ENCODE assay signal across 29 cellular contexts in the genomic region with DNA sequence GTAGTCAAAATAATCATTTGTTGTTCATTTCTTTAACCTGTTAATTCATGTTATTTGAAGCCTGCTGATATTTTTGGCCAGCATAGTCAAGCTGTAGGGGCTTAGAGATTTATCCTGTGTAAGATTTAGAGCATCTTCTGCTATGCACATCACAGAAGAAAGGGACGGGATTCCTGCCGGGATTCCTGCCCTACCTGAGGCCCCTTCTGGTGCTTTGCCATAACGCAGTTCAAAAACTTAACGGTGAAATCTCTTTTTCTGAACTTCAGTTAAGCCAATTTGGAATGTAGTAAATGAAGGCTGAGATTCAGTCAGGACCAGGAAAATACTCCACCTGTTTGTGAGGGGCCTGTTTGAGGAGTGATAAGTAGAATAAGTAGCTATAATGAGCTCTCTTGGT.
"Had no signal": no experiment of that assay in that cellular context is flagged by ENCODE, and none has a peak within 500 bp of the region (broad histone marks: within the 10 kb centered on the region; RNA-seq: fewer than 3 reads in every experiment).

No MANE protein-coding gene starts in this region.

- H3K27ac ChIP-seq: left ventricle myocardium inferior, neural progenitor cell, neutrophil, ovary, sigmoid colon, spleen, tibial nerve, uterus had no signal

- H3K36me3 ChIP-seq: left ventricle myocardium inferior, neural progenitor cell, neutrophil, ovary, sigmoid colon, spleen, tibial nerve, uterus had no signal

- H3K27ac Mint-ChIP-seq: immature natural killer cell; mesothelial cell of epicardium; naive B cell; natural killer cell; nephron progenitor cell; neural progenitor cell; progenitor cell of endocrine pancreas; stimulated activated effector memory CD8-positive, alpha-beta T cell treated with anti-CD3 and anti-CD28 coated beads, Interleukin-12 subunit alpha, Interleukin-12 subunit beta, amount 100 ng/mL, for 72 hours; stimulated activated naive CD8-positive, alpha-beta T cell treated with anti-CD3 and anti-CD28 coated beads, Interleukin-15, amount 100 ng/mL, for 72 hours; type B pancreatic cell had no signal

- H3K36me3 Mint-ChIP-seq: immature natural killer cell; mesothelial cell of epicardium; naive B cell; natural killer cell; neural progenitor cell; stimulated activated effector memory CD8-positive, alpha-beta T cell treated with anti-CD3 and anti-CD28 coated beads, Interleukin-12 subunit alpha, Interleukin-12 subunit beta, amount 100 ng/mL, for 72 hours; type B pancreatic cell had no signal

- H3K4me1 ChIP-seq: left ventricle myocardium inferior, sigmoid colon, spleen, tibial nerve, uterus had no signal

- H3K4me3 Mint-ChIP-seq: immature natural killer cell; mesothelial cell of epicardium; naive B cell; natural killer cell; nephron progenitor cell; neural progenitor cell; stimulated activated effector memory CD8-positive, alpha-beta T cell treated with anti-CD3 and anti-CD28 coated beads, Interleukin-12 subunit alpha, Interleukin-12 subunit beta, amount 100 ng/mL, for 72 hours; stimulated activated naive CD8-positive, alpha-beta T cell treated with anti-CD3 and anti-CD28 coated beads, Interleukin-15, amount 100 ng/mL, for 72 hours; type B pancreatic cell had no signal

- H3K4me1 Mint-ChIP-seq: immature natural killer cell; mesothelial cell of epicardium; naive B cell; natural killer cell; stimulated activated effector memory CD8-positive, alpha-beta T cell treated with anti-CD3 and anti-CD28 coated beads, Interleukin-12 subunit alpha, Interleukin-12 subunit beta, amount 100 ng/mL, for 72 hours; stimulated activated naive CD8-positive, alpha-beta T cell treated with anti-CD3 and anti-CD28 coated beads, Interleukin-15, amount 100 ng/mL, for 72 hours had no signal

- H3K9me3 Mint-ChIP-seq: immature natural killer cell; mesothelial cell of epicardium; naive B cell; natural killer cell; nephron progenitor cell; neural progenitor cell; stimulated activated effector memory CD8-positive, alpha-beta T cell treated with anti-CD3 and anti-CD28 coated beads, Interleukin-12 subunit alpha, Interleukin-12 subunit beta, amount 100 ng/mL, for 72 hours; stimulated activated naive CD8-positive, alpha-beta T cell treated with anti-CD3 and anti-CD28 coated beads, Interleukin-15, amount 100 ng/mL, for 72 hours; type B pancreatic cell had no signal

- H3K27me3 ChIP-seq: neural progenitor cell, ovary, uterus had no signal

- H3K4me3 ChIP-seq: left ventricle myocardium inferior, lung, neural progenitor cell, ovary, sigmoid colon, spleen, tibial nerve, uterus had no signal

- H3K9me3 ChIP-seq: left ventricle myocardium inferior, neutrophil, ovary, sigmoid colon, spleen, tibial nerve, uterus had no signal

- DNase-seq: hippocampal formation; immature natural killer cell; kidney; left colon; left ventricle myocardium inferior; mesendoderm; naive B cell; natural killer cell; nephron progenitor cell; occipital lobe; ovary; retina; right cardiac atrium; sigmoid colon; small intestine; spleen; stimulated activated CD4-positive, alpha-beta T cell treated with anti-CD3 and anti-CD28 coated beads, Interleukin-4, amount 100 ng/mL, for 24 hours; stimulated activated naive CD4-positive, alpha-beta T cell; stimulated activated naive CD8-positive, alpha-beta T cell treated with anti-CD3 and anti-CD28 coated beads, Interleukin-15, amount 100 ng/mL, for 72 hours; substantia nigra; uterus had no signal

- ATAC-seq: left colon; natural killer cell; right cardiac atrium; stimulated activated effector memory CD8-positive, alpha-beta T cell treated with anti-CD3 and anti-CD28 coated beads, Interleukin-12 subunit alpha, Interleukin-12 subunit beta, amount 100 ng/mL, for 72 hours; stimulated activated naive CD8-positive, alpha-beta T cell treated with anti-CD3 and anti-CD28 coated beads, Interleukin-15, amount 100 ng/mL, for 72 hours had no signal

- H3K9ac ChIP-seq: neural progenitor cell had no signal
